ENCODE assay signal across 20 cellular contexts in the genomic region with DNA sequence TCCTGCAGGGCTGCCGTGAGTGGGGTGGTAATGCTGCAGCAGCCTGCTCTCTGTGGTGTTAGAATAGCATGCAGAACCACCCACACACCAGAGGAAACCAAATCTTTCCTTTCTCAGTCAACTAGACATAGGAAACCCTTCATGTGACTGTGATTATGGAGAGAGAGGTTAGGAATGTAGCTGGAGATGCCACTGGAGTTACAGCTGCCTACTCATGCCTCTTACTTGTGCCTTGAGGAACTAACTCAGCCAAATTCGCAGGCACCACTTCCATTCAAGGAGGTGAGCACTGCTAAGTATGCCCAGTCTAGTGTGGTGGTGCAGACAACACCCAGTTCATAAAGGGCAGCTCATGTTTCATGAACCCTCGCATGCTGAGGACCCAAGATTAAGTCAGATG. TPM values are rescaled to one million over a fixed set of nuclear protein-coding genes. Genes with fewer than 3 reads are reported as not detected.
DNase-seq lines count a peak whose midpoint lies in the region; ATAC-seq and TF ChIP-seq lines count a peak whose summit lies in the region.
"Had no signal": no experiment of that assay in that cellular context is flagged by ENCODE, and none has a peak within 500 bp of the region (broad histone marks: within the 10 kb centered on the region; RNA-seq: fewer than 3 reads in every experiment).

No MANE protein-coding gene starts in this region.

- no peak overlapping the region for H2AFZ ChIP-seq in mammary epithelial cell (ENCODE audit: low read depth, low read length)

- in situ Hi-C loops in mammary epithelial cell (cut with MboI; ENCODE audit: low sequenced_read_pairs in 2 of 2), result no loop called here

- BruUV-seq in mammary epithelial cell (replicated peaks; lab: Mats Ljungman, UMichigan) (no TSS peak), MCF 10A (replicated peaks; lab: Mats Ljungman, UMichigan) (no TSS peak), A673 (replicated peaks; lab: Mats Ljungman, UMichigan) (no TSS peak)

- no peak overlapping the region for H3K27ac Mint-ChIP-seq in MCF 10A (ENCODE audit: low read depth, unreplicated experiment)
- no peak overlapping the region for H3K27ac Mint-ChIP-seq in activated CD4-positive, alpha-beta memory T cell treated with anti-CD3 and anti-CD28 coated beads, Interleukin-2, amount 10 ng/mL, durations not matched to agents 7 days and 5 days
- H3K27ac Mint-ChIP-seq: activated naive CD8-positive, alpha-beta T cell treated with anti-CD3 and anti-CD28 coated beads for 36 hours had no signal

- no peaks in the 10 kb centered on the region for H3K27me3 Mint-ChIP-seq in MCF 10A (ENCODE audit: insufficient read depth, unreplicated experiment)
- H3K27me3 Mint-ChIP-seq in activated CD4-positive, alpha-beta memory T cell treated with anti-CD3 and anti-CD28 coated beads, Interleukin-2, amount 10 ng/mL, durations not matched to agents 7 days and 5 days, result peaks cover 24% of the 10 kb centered on the region
- H3K27me3 Mint-ChIP-seq: activated naive CD8-positive, alpha-beta T cell treated with anti-CD3 and anti-CD28 coated beads for 36 hours had no signal

- H3K4me3 Mint-ChIP-seq in MCF 10A (ENCODE audit: unreplicated experiment), result no peak overlapping the region
- H3K4me3 Mint-ChIP-seq in activated CD4-positive, alpha-beta memory T cell treated with anti-CD3 and anti-CD28 coated beads, Interleukin-2, amount 10 ng/mL, durations not matched to agents 7 days and 5 days, result no peak overlapping the region
- H3K4me3 Mint-ChIP-seq: activated naive CD8-positive, alpha-beta T cell treated with anti-CD3 and anti-CD28 coated beads for 36 hours had no signal

- H3K36me3 ChIP-seq in mammary epithelial cell (ENCODE audit: insufficient read depth, low read length) (no peaks in the 10 kb centered on the region), lower lobe of right lung (no peaks in the 10 kb centered on the region), A673 (ENCODE audit: insufficient read depth, low read length, poor library complexity, severe bottlenecking) (no peaks in the 10 kb centered on the region)
- H3K36me3 ChIP-seq: prostate gland, suprapubic skin had no signal

- CTCF ChIA-PET in mammary epithelial cell (lab: Charles Lee; ENCODE audit: low non-redundant PET), result interaction anchor here (0.6 kb wide), 1 partner anchor 122 kb away, joined by 3 read pairs; no protein-coding TSS in a partner anchor
- CTCF ChIA-PET in MCF 10A (lab: Yijun Ruan, JAX), result interaction anchor here (0.6 to 2.3 kb wide), 3 partner anchors 22 to 67 kb away, joined by 3 to 5 read pairs (median 3); no protein-coding TSS in a partner anchor
- CTCF ChIA-PET in A673 (lab: Charles Lee), result no interaction called here
- CTCF ChIA-PET in activated CD4-positive, alpha-beta memory T cell treated with anti-CD3 and anti-CD28 coated beads, Interleukin-2, amount 10 ng/mL, durations not matched to agents 7 days and 5 days (lab: Charles Lee), result no interaction called here

- peaks cover 14% of the 10 kb centered on the region for H3K36me3 Mint-ChIP-seq in MCF 10A (ENCODE audit: insufficient read depth, unreplicated experiment)
- no peaks in the 10 kb centered on the region for H3K36me3 Mint-ChIP-seq in activated CD4-positive, alpha-beta memory T cell treated with anti-CD3 and anti-CD28 coated beads, Interleukin-2, amount 10 ng/mL, durations not matched to agents 7 days and 5 days (ENCODE audit: low read depth)
- H3K36me3 Mint-ChIP-seq: activated naive CD8-positive, alpha-beta T cell treated with anti-CD3 and anti-CD28 coated beads for 36 hours had no signal

- WGBS in mammary epithelial cell (ENCODE audit: low coverage, missing lambda C conversion rate), result 17% methylated on average over 3 of the region's 3 CpGs

- dilution Hi-C loops in mammary epithelial cell (cut with HindIII; ENCODE audit: low sequenced_read_pairs), result no loop called here

- H3K9me3 ChIP-seq in mammary epithelial cell (replicated peaks; ENCODE audit: insufficient read depth, low read length) (no peaks in the 10 kb centered on the region), lower lobe of right lung (no peaks in the 10 kb centered on the region), A673 (ENCODE audit: low read depth, low read length, poor library complexity, severe bottlenecking) (no peaks in the 10 kb centered on the region)
- H3K9me3 ChIP-seq: prostate gland, suprapubic skin had no signal

- TF ChIP-seq POLR2A in GM18505 (IDR thresholded peaks at IDR 0.05; ENCODE audit: borderline replicate concordance, extremely low read depth, insufficient read depth, insufficient read length), result no peak

- intact Hi-C loops in mammary epithelial cell (cut with micrococcal nuclease) (loop anchor here (5.0 kb wide), 1 partner anchor 55 kb away; a partner anchor contains a TSS), MCF 10A (cut with micrococcal nuclease) (loop anchor here (5.0 kb wide), 1 partner anchor 580 kb away; no protein-coding TSS in a partner anchor), lower lobe of right lung (cut with DNase I) (no loop called here), A673 (cut with micrococcal nuclease; ENCODE audit: unreplicated experiment) (no loop called here)

- TF ChIP-seq CTCF in mammary epithelial cell (conservative IDR thresholded peaks at IDR 0.05 in 1 of 2, IDR thresholded peaks at IDR 0.05 in 1 of 2; ENCODE audit: extremely low read depth in 1 of 2, insufficient read depth in 1 of 2, low read depth in 1 of 2, low read length in 2 of 2) (no peak), MCF 10A (IDR thresholded peaks at IDR 0.05; ENCODE audit: unreplicated experiment) (no peak), lower lobe of right lung (IDR thresholded peaks at IDR 0.05) (no peak), A673 (conservative IDR thresholded peaks at IDR 0.05; ENCODE audit: low read depth, low read length) (no peak)

- H3K27me3 ChIP-seq in mammary epithelial cell (ENCODE audit: insufficient read depth, low read length) (no peaks in the 10 kb centered on the region), lower lobe of right lung (ENCODE audit: low read depth) (no peaks in the 10 kb centered on the region), A673 (replicated peaks; ENCODE audit: insufficient read depth, low read depth, low read length, poor library complexity) (no peaks in the 10 kb centered on the region)
- H3K27me3 ChIP-seq: suprapubic skin had no signal

- peaks cover 7% of the 10 kb centered on the region for H3K4me1 Mint-ChIP-seq in MCF 10A (ENCODE audit: insufficient read depth, unreplicated experiment)
- H3K4me1 Mint-ChIP-seq in activated CD4-positive, alpha-beta memory T cell treated with anti-CD3 and anti-CD28 coated beads, Interleukin-2, amount 10 ng/mL, durations not matched to agents 7 days and 5 days, result no peaks in the 10 kb centered on the region

- peak; percentile 23 to 61 for ATAC-seq in lower lobe of right lung
- no peak for ATAC-seq in GM19351 (IDR thresholded peaks at IDR 0.05; ENCODE audit: unreplicated experiment)
- ATAC-seq in GM18505 (IDR thresholded peaks at IDR 0.05; ENCODE audit: unreplicated experiment), result no peak
- ATAC-seq: HepG2 had no signal

- no peaks in the 10 kb centered on the region for H3K79me2 ChIP-seq in mammary epithelial cell (ENCODE audit: insufficient read depth, low read length)

- peaks cover 6% of the 10 kb centered on the region for H3K4me1 ChIP-seq in mammary epithelial cell (ENCODE audit: insufficient read depth, low read length)
- peaks cover under 1% of the 10 kb centered on the region for H3K4me1 ChIP-seq in lower lobe of right lung
- H3K4me1 ChIP-seq in A673 (ENCODE audit: insufficient read depth, low read length, poor library complexity, severe bottlenecking), result no peaks in the 10 kb centered on the region
- H3K4me1 ChIP-seq: prostate gland, suprapubic skin had no signal

- H4K20me1 ChIP-seq in mammary epithelial cell (ENCODE audit: insufficient read depth, low read length), result no peaks in the 10 kb centered on the region

- DNase-seq in mammary epithelial cell (peak; percentile 59), MCF 10A (ENCODE audit: unreplicated experiment) (no peak), lower lobe of right lung (no peak), A673 (ENCODE audit: low spot score) (no peak)
- no peak for DNase-seq in activated CD4-positive, alpha-beta memory T cell treated with anti-CD3 and anti-CD28 coated beads, Interleukin-2, amount 10 ng/mL, durations not matched to agents 7 days and 5 days
- DNase-seq: activated naive CD8-positive, alpha-beta T cell treated with anti-CD3 and anti-CD28 coated beads for 36 hours; DMS79 treated with DMSO at 0.1 percent for 48 hours; effector CD8-positive, alpha-beta T cell; hippocampal formation; NCI-H524 treated with DMSO at 0.1 percent for 48 hours had no signal

- no peak overlapping the region for H3K9ac ChIP-seq in mammary epithelial cell (ENCODE audit: insufficient read depth, low read length)

- POLR2A ChIA-PET in MCF 10A (lab: Yijun Ruan, JAX) (no interaction called here), A673 (lab: Charles Lee; ENCODE audit: low non-redundant PET) (no interaction called here)
- POLR2A ChIA-PET in activated CD4-positive, alpha-beta memory T cell treated with anti-CD3 and anti-CD28 coated beads, Interleukin-2, amount 10 ng/mL, durations not matched to agents 7 days and 5 days (lab: Charles Lee), result no interaction called here

- no peak overlapping the region for H3K27ac ChIP-seq in mammary epithelial cell (ENCODE audit: insufficient read depth, low read depth, low read length)
- peak overlapping the region; percentile 54 for H3K27ac ChIP-seq in cingulate gyrus (ENCODE audit: low read depth, low read length)
- H3K27ac ChIP-seq in lower lobe of right lung, result no peak overlapping the region
- H3K27ac ChIP-seq in A673 (ENCODE audit: low read depth, low read length, poor library complexity, severe bottlenecking), result no peak overlapping the region
- H3K27ac ChIP-seq: 22Rv1, prostate gland, RWPE1, suprapubic skin had no signal

- no peak overlapping the region for H3K4me2 ChIP-seq in mammary epithelial cell (ENCODE audit: insufficient read depth, low read depth, low read length)

- no peaks in the 10 kb centered on the region for H3K9me3 Mint-ChIP-seq in MCF 10A (ENCODE audit: unreplicated experiment)
- H3K9me3 Mint-ChIP-seq in activated CD4-positive, alpha-beta memory T cell treated with anti-CD3 and anti-CD28 coated beads, Interleukin-2, amount 10 ng/mL, durations not matched to agents 7 days and 5 days, result no peaks in the 10 kb centered on the region
- H3K9me3 Mint-ChIP-seq: activated naive CD8-positive, alpha-beta T cell treated with anti-CD3 and anti-CD28 coated beads for 36 hours had no signal

- H3K4me3 ChIP-seq in mammary epithelial cell (replicated peaks in 1 of 3; ENCODE audit: insufficient read depth in 1 of 3, low read depth in 2 of 3, low read length in 3 of 3) (no peak overlapping the region), lower lobe of right lung (no peak overlapping the region), A673 (ENCODE audit: low read depth, low read length, poor library complexity, severe bottlenecking) (no peak overlapping the region)
- H3K4me3 ChIP-seq: prostate gland, suprapubic skin had no signal

RNA-seq across cellular contexts. Expression of a gene that starts 27.4 kb away (rescaled TPM):
- not detected for total RNA-seq in mammary epithelial cell
- not detected for polyA plus RNA-seq in mammary epithelial cell
- polyA minus RNA-seq in mammary epithelial cell, result not detected
- total RNA-seq in MCF 10A (2022), result not detected in 2 replicates
- total RNA-seq in lower lobe of right lung, result not detected
- total RNA-seq in A673 (2021), result not detected in 2 replicates
- not detected for total RNA-seq in activated CD4-positive, alpha-beta memory T cell treated with anti-CD3 and anti-CD28 coated beads, Interleukin-2, amount 10 ng/mL, durations not matched to agents 7 days and 5 days
- total RNA-seq: activated CD8-positive, alpha-beta memory T cell treated with anti-CD3 and anti-CD28 coated beads for 36 hours; activated naive CD8-positive, alpha-beta T cell treated with anti-CD3 and anti-CD28 coated beads for 36 hours; HepG2; lung microvascular endothelial cell had no signal
- polyA plus RNA-seq: HepG2 had no signal

RNA-seq across cellular contexts. Expression of a gene that starts 54.2 kb away (rescaled TPM):
- total RNA-seq in mammary epithelial cell (not detected), MCF 10A (2022) (not detected in 2 replicates), lower lobe of right lung (3.8 TPM), A673 (2021) (not detected in 2 replicates)
- not detected for polyA plus RNA-seq in mammary epithelial cell
- polyA minus RNA-seq in mammary epithelial cell, result not detected
- total RNA-seq in activated CD4-positive, alpha-beta memory T cell treated with anti-CD3 and anti-CD28 coated beads, Interleukin-2, amount 10 ng/mL, durations not matched to agents 7 days and 5 days, result not detected
- total RNA-seq: activated CD8-positive, alpha-beta memory T cell treated with anti-CD3 and anti-CD28 coated beads for 36 hours; activated naive CD8-positive, alpha-beta T cell treated with anti-CD3 and anti-CD28 coated beads for 36 hours; HepG2; lung microvascular endothelial cell had no signal
- polyA plus RNA-seq: HepG2 had no signal

Comparison
In these comparisons a context has a peak if more than half of its experiments do, and no peak if none do; other contexts are left out.
1. ATAC-seq: peak in lower lobe of right lung (2 of 2); none in GM19351 (single experiment) and GM18505 (single experiment).
2. CTCF ChIA-PET loops: an anchor here in mammary epithelial cell (0.6 kb wide) and MCF 10A (0.6 to 2.3 kb wide); none called in A673 and activated CD4-positive, alpha-beta memory T cell treated with anti-CD3 and anti-CD28 coated beads, Interleukin-2, amount 10 ng/mL, durations not matched to agents 7 days and 5 days.
3. intact Hi-C loops: an anchor here in mammary epithelial cell (5.0 kb wide) and MCF 10A (5.0 kb wide); none called in lower lobe of right lung and A673.